In genomic region chr13:51804295-51805172, GRCh38 we compare ENCODE assay signal across 8 cellular contexts. TPM values are rescaled to one million over a fixed set of nuclear protein-coding genes. Genes with fewer than 3 reads are reported as not detected.
DNase-seq lines count a peak whose midpoint lies in the region; ATAC-seq lines count a peak whose summit lies in the region.

No MANE protein-coding gene starts in this region.

- H3K27me3 ChIP-seq in SJSA1 (replicated peaks) (no peaks in the 10 kb centered on the region), stomach smooth muscle (ENCODE audit: control insufficient read depth in 1 of 2, insufficient read depth in 2 of 2, low read length in 2 of 2) (no peaks in the 10 kb centered on the region)

- H3K4me1 ChIP-seq in SJSA1 (replicated peaks) (peaks cover 33% of the 10 kb centered on the region), stomach smooth muscle (ENCODE audit: control insufficient read depth, insufficient read depth, low read length) (peaks cover 52% of the 10 kb centered on the region)

- DNase-seq in SJSA1 (ENCODE audit: low read depth in 1 of 2, low spot score in 2 of 2) (no peak), caudate nucleus (lab: John Stamatoyannopoulos, UW) (peak in 30 of 61 donors; percentile 14 to 77 (median 56)), medulla oblongata (ENCODE audit: extremely low spot score) (peak; percentile 66), NAMALWA (ENCODE audit: low spot score) (no peak)

- H3K4me3 ChIP-seq in SJSA1 (peak overlapping the region; percentile 92), stomach smooth muscle (ENCODE audit: low read length in 2 of 2) (peak overlapping the region; percentile 73 to 87)

- H3K9me3 ChIP-seq in SJSA1 (replicated peaks) (no peaks in the 10 kb centered on the region), stomach smooth muscle (ENCODE audit: control insufficient read depth in 2 of 2, low read length in 2 of 2) (no peaks in the 10 kb centered on the region)

- H3K27ac ChIP-seq in SJSA1, result peak overlapping the region; percentile 99
- H3K27ac ChIP-seq in caudate nucleus (ENCODE audit: low read depth, low read length), result peak overlapping the region; percentile 99
- peak overlapping the region; percentile 97 for H3K27ac ChIP-seq in stomach smooth muscle (ENCODE audit: low read length)

- H3K36me3 ChIP-seq in SJSA1 (peaks cover 5% of the 10 kb centered on the region), stomach smooth muscle (ENCODE audit: control insufficient read depth in 2 of 2, insufficient read depth in 2 of 2, low read length in 2 of 2) (no peaks in the 10 kb centered on the region)

- ATAC-seq in GM19395 (IDR thresholded peaks at IDR 0.05; ENCODE audit: unreplicated experiment) (peak; percentile 7), HG03159 (IDR thresholded peaks at IDR 0.05; ENCODE audit: unreplicated experiment) (no peak), HG03196 (IDR thresholded peaks at IDR 0.05; ENCODE audit: unreplicated experiment) (no peak)

- H3K9ac ChIP-seq in stomach smooth muscle (ENCODE audit: low read length in 2 of 2), result peak overlapping the region; percentile 92 to 97

RNA-seq across cellular contexts. Expression of gene DHRS12, which starts 0.6 kb away (rescaled TPM):
- total RNA-seq in SJSA1 (2014; rRNA removed; shearing (Covaris generic)), result 1.3 and 5.9 TPM in 2 replicates

RNA-seq across cellular contexts. Expression of gene TMEM272, which starts 40.4 kb away (rescaled TPM):
- total RNA-seq in SJSA1 (2014; rRNA removed; shearing (Covaris generic)), result 0.68 TPM in 1 of 2 replicates, not detected in the other

RNA-seq across cellular contexts. Expression of gene CCDC70, which starts 57.2 kb away (rescaled TPM):
- total RNA-seq in SJSA1 (2014; rRNA removed; shearing (Covaris generic)), result 0.34 and 0.58 TPM in 2 replicates
